ENCODE assay signal across 1 cellular context in genomic region chr3:17678116-17678741, GRCh38.
TF ChIP-seq lines count a peak whose summit lies in the region.

No MANE protein-coding gene starts in this region.

TF ChIP-seq in GM23338, 12 proteins besides CTCF, POLR2A, EP300 and RAD21 (continued from another document):
- TF ChIP-seq ZNF462 (CRISPR knock-in tag; IDR thresholded peaks at IDR 0.05) = no peak
- TF ChIP-seq NANOG (IDR thresholded peaks at IDR 0.05; ENCODE audit: borderline replicate concordance) = no peak
TF ChIP-seq in GM23338: peak in this region for 0.
